ENCODE assay signal across 8 cellular contexts in genomic region chr5:142110046-142110531, GRCh38. TPM values are rescaled to one million over a fixed set of nuclear protein-coding genes. Genes with fewer than 3 reads are reported as not detected.
DNase-seq lines count a peak whose midpoint lies in the region; ATAC-seq and TF ChIP-seq lines count a peak whose summit lies in the region.

No MANE protein-coding gene starts in this region.

- WGBS in heart left ventricle, 4 donors: 0 to 4% (median 2%) methylated on average over 8 to 9 of the region's 9 CpGs

- POLR2A ChIA-PET in MCF 10A (lab: Yijun Ruan, JAX): interaction anchor here (0.6 to 5.4 kb wide), 30 partner anchors 8 to 765 kb away, joined by 3 to 98 read pairs (median 6); partner anchors contain the start of genes DIAPH1, GNPDA1, RELL2 and RNF14

- CTCF ChIA-PET in MCF 10A (lab: Yijun Ruan, JAX): interaction anchor here (0.7 to 3.6 kb wide), 16 partner anchors 8 to 141 kb away, joined by 3 to 27 read pairs (median 4); partner anchors contain the start of genes GNPDA1 and RNF14

- H3K36me3 Mint-ChIP-seq in MCF 10A (ENCODE audit: insufficient read depth, unreplicated experiment): peaks cover 5% of the 10 kb centered on the region

- no peaks in the 10 kb centered on the region for H3K36me3 ChIP-seq in heart left ventricle
- H3K36me3 ChIP-seq in left lung: no peaks in the 10 kb centered on the region

- H3K4me3 ChIP-seq in heart left ventricle: peak overlapping the region; percentile 73 to 92 (median 85)
- H3K4me3 ChIP-seq in left lung: peak overlapping the region; percentile 80 to 86

- H3K9me3 ChIP-seq in heart left ventricle (no peaks in the 10 kb centered on the region), left lung (no peaks in the 10 kb centered on the region)

- intact Hi-C loops in heart left ventricle (cut with DNase I) (loop anchor here in 1 of 10 donors (10.0 kb wide), 1 partner anchor 95 kb away; the partner anchor contains the start of gene GNPDA1), Right ventricle myocardium inferior (cut with DNase I) (no loop called here), MCF 10A (cut with micrococcal nuclease) (no loop called here), left lung (cut with DNase I) (no loop called here)

- no TSS peak for BruUV-seq in MCF 10A (replicated peaks; lab: Mats Ljungman, UMichigan)

- H3K4me1 ChIP-seq in heart left ventricle (peaks cover 6 to 63% (median 40%) of the 10 kb centered on the region in 12 donors), left lung (peaks cover 8 to 42% of the 10 kb centered on the region in 2 donors)

- peak in 1 of 5 donors; percentile 57 for DNase-seq in heart left ventricle
- DNase-seq in Right ventricle myocardium inferior (ENCODE audit: missing footprints): no peak
- peak; percentile 18 for DNase-seq in NCI-H526 treated with DMSO at 0.1 percent for 48 hours (lab: John Stamatoyannopoulos, UW)
- DNase-seq in MCF 10A (ENCODE audit: unreplicated experiment): peak; percentile 58
- DNase-seq in left lung: no peak
- peak in 8 of 49 donors; percentile 2 to 33 (median 23) for DNase-seq in substantia nigra (lab: John Stamatoyannopoulos, UW)
- no peak for DNase-seq in NCI-H187 (lab: John Stamatoyannopoulos, UW)

- H3K27ac Mint-ChIP-seq in MCF 10A (ENCODE audit: low read depth, unreplicated experiment): peak overlapping the region; percentile 86

- H3K27ac ChIP-seq in heart left ventricle: peak overlapping the region in 11 of 12 donors; percentile 94 to 99 (median 98)
- H3K27ac ChIP-seq in left lung: peak overlapping the region; percentile 95 to 99
- peak overlapping the region; percentile 96 for H3K27ac ChIP-seq in substantia nigra (ENCODE audit: low read depth, low read length, poor library complexity, severe bottlenecking)

- H3K4me3 Mint-ChIP-seq in MCF 10A (ENCODE audit: unreplicated experiment): peak overlapping the region; percentile 94

- no peak for TF ChIP-seq POLR2A in heart left ventricle (IDR thresholded peaks at IDR 0.05)

- no peaks in the 10 kb centered on the region for H3K9me3 Mint-ChIP-seq in MCF 10A (ENCODE audit: unreplicated experiment)

- H3K27me3 ChIP-seq in heart left ventricle (no peaks in the 10 kb centered on the region), left lung (no peaks in the 10 kb centered on the region)

- ATAC-seq in heart left ventricle (no peak), Right ventricle myocardium inferior (no peak), left lung (peak; percentile 6), GM18909 (IDR thresholded peaks at IDR 0.05; ENCODE audit: poor library complexity, unreplicated experiment) (no peak)

- TF ChIP-seq CTCF in heart left ventricle (IDR thresholded peaks at IDR 0.05): peak in 2 of 12 donors; percentile 14 to 32
- peak; percentile 14 for TF ChIP-seq CTCF in MCF 10A (IDR thresholded peaks at IDR 0.05; ENCODE audit: unreplicated experiment)
- TF ChIP-seq CTCF in left lung (IDR thresholded peaks at IDR 0.05): no peak

- no peaks in the 10 kb centered on the region for H3K27me3 Mint-ChIP-seq in MCF 10A (ENCODE audit: insufficient read depth, unreplicated experiment)

- peaks cover 22% of the 10 kb centered on the region for H3K4me1 Mint-ChIP-seq in MCF 10A (ENCODE audit: insufficient read depth, unreplicated experiment)

RNA-seq across cellular contexts. Expression of gene NDFIP1, which starts 1.5 kb away (rescaled TPM):
- 10 to 100 TPM; 51.4 to 69.3 (median 62.1) TPM for total RNA-seq in heart left ventricle
- polyA plus RNA-seq in heart left ventricle: 10 to 100 TPM; 26.6 to 49.8 TPM
- 51.9 TPM for total RNA-seq in Right ventricle myocardium inferior
- total RNA-seq in MCF 10A (2022): 50.8 and 61.6 TPM in 2 replicates
- total RNA-seq in left lung: 10 to 100 TPM; 76.5 to 93.1 TPM

Comparison
In these comparisons a context has a peak if more than half of its experiments do, and no peak if none do; other contexts are left out.
1. DNase-seq: peak in NCI-H526 treated with DMSO at 0.1 percent for 48 hours (single experiment) and MCF 10A (single experiment); none in Right ventricle myocardium inferior (single experiment), left lung (0 of 2) and NCI-H187 (0 of 2).
2. Peak in every context shown above with its lines, with median percentiles within 50 percentile points of each other: H3K27ac ChIP-seq.